13 cellular contexts compared by ENCODE assay signal in genomic region chr15:67917037-67917436, GRCh38.
A peak's percentile ranks its signal among the peaks of the same experiment; 100 is the strongest.
DNase-seq lines count a peak whose midpoint lies in the region; ATAC-seq and TF ChIP-seq lines count a peak whose summit lies in the region.
"Had no signal": no experiment of that assay in that cellular context is flagged by ENCODE, and none has a peak within 500 bp of the region (broad histone marks: within the 10 kb centered on the region; RNA-seq: fewer than 3 reads in every experiment).

No MANE protein-coding gene starts in this region.

- intact Hi-C loops in right lobe of liver (cut with DNase I) = no loop called here

- peaks cover 0 to 45% (median 25%) of the 10 kb centered on the region in 4 donors for H3K4me1 ChIP-seq in right lobe of liver
- H3K4me1 ChIP-seq in stomach smooth muscle (ENCODE audit: control insufficient read depth, insufficient read depth, low read length) = peaks cover 40% of the 10 kb centered on the region
- H3K4me1 ChIP-seq: spleen had no signal

- H3K36me3 Mint-ChIP-seq in chondrocyte (ENCODE audit: low read depth) = no peaks in the 10 kb centered on the region
- H3K36me3 Mint-ChIP-seq: CD4-positive, alpha-beta memory T cell had no signal

- H3K36me3 ChIP-seq in right lobe of liver = no peaks in the 10 kb centered on the region
- no peaks in the 10 kb centered on the region for H3K36me3 ChIP-seq in stomach smooth muscle (ENCODE audit: control insufficient read depth in 2 of 2, insufficient read depth in 2 of 2, low read length in 2 of 2)
- H3K36me3 ChIP-seq: spleen had no signal

- H3K27ac ChIP-seq in right lobe of liver (no peak overlapping the region), stomach smooth muscle (ENCODE audit: low read length) (peak overlapping the region; percentile 85)
- H3K27ac ChIP-seq: spleen had no signal

- H3K27me3 Mint-ChIP-seq in chondrocyte (ENCODE audit: low read depth) = no peaks in the 10 kb centered on the region

- peak; percentile 34 for TF ChIP-seq CTCF in chondrocyte (IDR thresholded peaks at IDR 0.05)
- TF ChIP-seq CTCF in right lobe of liver (IDR thresholded peaks at IDR 0.05) = peak in 1 of 4 donors; percentile 10

- no peak overlapping the region for H3K4me3 ChIP-seq in right lobe of liver
- H3K4me3 ChIP-seq in stomach smooth muscle (ENCODE audit: low read length in 2 of 2) = no peak overlapping the region
- H3K4me3 ChIP-seq: spleen had no signal

- H3K9me3 ChIP-seq in right lobe of liver = no peaks in the 10 kb centered on the region
- H3K9me3 ChIP-seq in stomach smooth muscle (ENCODE audit: control insufficient read depth in 2 of 2, low read length in 2 of 2) = no peaks in the 10 kb centered on the region

- WGBS in right lobe of liver (ENCODE audit: insufficient coverage, low coverage, low lambda C conversion rate, missing lambda C conversion rate) = 90% methylated on average over 4 of the region's 4 CpGs

- H3K4me1 Mint-ChIP-seq in chondrocyte (ENCODE audit: low read depth) = peaks cover 56% of the 10 kb centered on the region
- H3K4me1 Mint-ChIP-seq: CD4-positive, alpha-beta memory T cell had no signal

- ATAC-seq in right lobe of liver (peak; percentile 62 to 86 (median 72)), GM21360 (IDR thresholded peaks at IDR 0.05; ENCODE audit: unreplicated experiment) (no peak), GM18858 (IDR thresholded peaks at IDR 0.05; ENCODE audit: unreplicated experiment) (no peak)
- ATAC-seq: effector memory CD8-positive, alpha-beta T cell had no signal

- DNase-seq in LHCN-M2 (ENCODE audit: low read depth) = peak; percentile 65
- DNase-seq in chondrocyte (ENCODE audit: low spot score) = no peak
- peak; percentile 65 to 81 (median 73) for DNase-seq in right lobe of liver
- DNase-seq in medulla oblongata (ENCODE audit: extremely low spot score) = no peak
- no peak for DNase-seq in GM03348 (ENCODE audit: low spot score)
- DNase-seq: activated CD8-positive, alpha-beta memory T cell treated with anti-CD3 and anti-CD28 coated beads, Interleukin-2, amount 50 U/mL, for 48 hours; CD4-positive, alpha-beta memory T cell; effector memory CD8-positive, alpha-beta T cell; hippocampal formation; spleen had no signal

- peak overlapping the region; percentile 88 for H3K27ac Mint-ChIP-seq in chondrocyte (ENCODE audit: unreplicated experiment)
- H3K27ac Mint-ChIP-seq: effector memory CD8-positive, alpha-beta T cell had no signal

- TF ChIP-seq POLR2A in right lobe of liver (IDR thresholded peaks at IDR 0.05) = no peak

- H3K4me3 Mint-ChIP-seq in chondrocyte (ENCODE audit: unreplicated experiment) = no peak overlapping the region
- H3K4me3 Mint-ChIP-seq: CD4-positive, alpha-beta memory T cell; effector memory CD8-positive, alpha-beta T cell had no signal

- H3K27me3 ChIP-seq in right lobe of liver (no peaks in the 10 kb centered on the region), stomach smooth muscle (ENCODE audit: control insufficient read depth in 1 of 2, insufficient read depth in 2 of 2, low read length in 2 of 2) (no peaks in the 10 kb centered on the region)
- H3K27me3 ChIP-seq: spleen had no signal

- peaks cover 3% of the 10 kb centered on the region for H3K9me3 Mint-ChIP-seq in chondrocyte (ENCODE audit: low read depth)
- H3K9me3 Mint-ChIP-seq: effector memory CD8-positive, alpha-beta T cell had no signal

- no peak overlapping the region for H3K9ac ChIP-seq in stomach smooth muscle (ENCODE audit: low read length in 2 of 2)

Comparison
In these comparisons a context has a peak if more than half of its experiments do, and no peak if none do; other contexts are left out.
1. DNase-seq: peak in LHCN-M2 (single experiment) and right lobe of liver (3 of 3); none in chondrocyte (single experiment), medulla oblongata (single experiment) and GM03348 (single experiment).
2. ATAC-seq: peak in right lobe of liver (4 of 4); none in GM21360 (single experiment) and GM18858 (single experiment).